19 cellular contexts compared by ENCODE assay signal in the genomic region with DNA sequence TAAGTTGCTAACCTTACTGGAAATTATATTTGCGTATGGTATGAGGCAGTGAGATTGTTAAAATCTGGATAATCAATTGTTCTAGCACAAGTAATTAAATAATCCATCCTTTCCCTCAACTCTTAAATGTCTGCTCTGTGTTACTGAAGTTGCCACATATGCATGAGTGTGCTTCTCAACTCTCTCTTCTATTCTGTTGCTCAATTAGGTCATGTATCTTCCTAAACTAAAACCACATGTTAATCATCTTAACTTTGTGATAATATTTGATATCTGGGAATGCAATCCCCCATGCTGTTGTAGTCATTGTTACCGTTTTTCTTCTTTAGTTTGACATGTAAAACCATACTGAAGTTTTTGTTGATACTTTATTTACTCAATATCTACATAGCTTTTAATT.
"Had no signal": no experiment of that assay in that cellular context is flagged by ENCODE, and none has a peak within 500 bp of the region (broad histone marks: within the 10 kb centered on the region; RNA-seq: fewer than 3 reads in every experiment).

No MANE protein-coding gene starts in this region.

- ATAC-seq: activated CD8-positive, alpha-beta T cell treated with anti-CD3 and anti-CD28 coated beads for 36 hours; activated T-cell treated with anti-CD3 and anti-CD28 coated beads, Interleukin-2, amount 50 U/mL, for 4 hours; body of pancreas; left lung; naive thymus-derived CD8-positive, alpha-beta T cell; stimulated activated naive B cell treated with anti-CD40 and anti-IgM and Interleukin-4, amounts not matched to agents 10 μg/mL and 1 μg/mL and 100 μg/mL, for 72 hours had no signal

- H3K27ac ChIP-seq: body of pancreas, esophagus squamous epithelium, hepatocyte, left lung, neutrophil, thyroid gland had no signal

- H3K9me3 ChIP-seq: body of pancreas, esophagus squamous epithelium, left lung, neutrophil, thyroid gland had no signal

- H3K4me3 ChIP-seq: body of pancreas, esophagus squamous epithelium, hepatocyte, left lung, thyroid gland had no signal

- H3K36me3 ChIP-seq: esophagus squamous epithelium, left lung, neutrophil, thyroid gland had no signal

- DNase-seq: activated B cell treated with CpG ODN at 0.5 μM for 24 hours; activated CD4-positive, alpha-beta T cell treated with anti-CD3 and anti-CD28 coated beads for 48 hours; activated CD8-positive, alpha-beta T cell treated with anti-CD3 and anti-CD28 coated beads for 36 hours; activated effector memory CD4-positive, alpha-beta T cell treated with Interleukin-2 at 50 U/mL for 16 hours; activated T-cell treated with anti-CD3 and anti-CD28 coated beads, Interleukin-2, amount 50 U/mL, for 4 hours; amniotic stem cell; body of pancreas; central memory CD4-positive, alpha-beta T cell; cortex of kidney; effector CD4-positive, alpha-beta T cell; esophagus squamous epithelium; left lung; naive thymus-derived CD8-positive, alpha-beta T cell; stimulated activated CD4-positive, alpha-beta T cell treated with anti-CD3 and anti-CD28 coated beads, Interleukin-15, amount 100 ng/mL, for 24 hours; stimulated activated CD4-positive, alpha-beta T cell treated with anti-CD3 and anti-CD28 coated beads, Interleukin-4, amount 100 ng/mL, for 1 hour; stimulated activated naive B cell treated with anti-CD40 and anti-IgM and Interleukin-4, amounts not matched to agents 10 μg/mL and 1 μg/mL and 100 μg/mL, for 72 hours; thyroid gland had no signal

- H3K27me3 ChIP-seq: body of pancreas, esophagus squamous epithelium, hepatocyte, left lung, neutrophil, thyroid gland had no signal
